8 cellular contexts compared by ENCODE assay signal in genomic region chr6:16713597-16713996, GRCh38. TPM values are rescaled to one million over a fixed set of nuclear protein-coding genes. Genes with fewer than 3 reads are reported as not detected.
DNase-seq lines count a peak whose midpoint lies in the region; ATAC-seq and TF ChIP-seq lines count a peak whose summit lies in the region.

No MANE protein-coding gene starts in this region.

- H3K4me1 Mint-ChIP-seq in HFFc6 (ENCODE audit: low read depth) (peaks cover 58% of the 10 kb centered on the region), natural killer cell (peaks cover 25 to 49% of the 10 kb centered on the region in 2 donors)

- no peak for ATAC-seq in natural killer cell

- peak; percentile 78 for DNase-seq in A172 (ENCODE audit: low spot score)
- no peak for DNase-seq in HFFc6
- no peak for DNase-seq in caudate nucleus (lab: John Stamatoyannopoulos, UW)
- no peak for DNase-seq in natural killer cell
- no peak for DNase-seq in NCI-H2029 (lab: John Stamatoyannopoulos, UW)
- DNase-seq in NAMALWA (ENCODE audit: low spot score): no peak
- no peak for DNase-seq in hypothalamus (lab: John Stamatoyannopoulos, UW)
- no peak for DNase-seq in NCI-H774 (lab: John Stamatoyannopoulos, UW)

- intact Hi-C loops in natural killer cell (cut with micrococcal nuclease): loop anchor here (2.0 kb wide), 1 partner anchor 15 kb away; no protein-coding TSS in a partner anchor

- H3K9me3 Mint-ChIP-seq in HFFc6 (no peaks in the 10 kb centered on the region), natural killer cell (no peaks in the 10 kb centered on the region)

- no peak for TF ChIP-seq CTCF in HFFc6 (IDR thresholded peaks at IDR 0.05)
- no peak for TF ChIP-seq CTCF in natural killer cell (IDR thresholded peaks at IDR 0.05)

- H3K36me3 Mint-ChIP-seq in HFFc6 (ENCODE audit: low read depth) (peaks cover 28% of the 10 kb centered on the region), natural killer cell (no peaks in the 10 kb centered on the region)

- H3K27ac ChIP-seq in caudate nucleus (ENCODE audit: low read depth, low read length): peak overlapping the region; percentile 29

- H3K4me3 Mint-ChIP-seq in HFFc6 (peak overlapping the region; percentile 83), natural killer cell (no peak overlapping the region)

- peak overlapping the region; percentile 92 for H3K27ac Mint-ChIP-seq in HFFc6
- peak overlapping the region; percentile 54 to 85 for H3K27ac Mint-ChIP-seq in natural killer cell

- no peaks in the 10 kb centered on the region for H3K27me3 Mint-ChIP-seq in HFFc6 (ENCODE audit: insufficient read depth)
- no peaks in the 10 kb centered on the region for H3K27me3 Mint-ChIP-seq in natural killer cell (ENCODE audit: low read depth in 2 of 2)

RNA-seq across cellular contexts. Expression of gene ATXN1, which starts 47.7 kb away (rescaled TPM):
- total RNA-seq in A172 (2014; rRNA removed; shearing (Covaris generic)): 11.4 and 12.4 TPM in 2 replicates
- 10 to 100 TPM; 28.2 to 41.5 (median 30.5) TPM for total RNA-seq in HFFc6 (2021; fragmentation: NEBNext Ultra II Directional; extraction: Animal tissue kit (Norgen Biotek cat#: 25700))
- 100 to 1,000 TPM in 1 of 3 donors, 10 to 100 TPM in 2; 90.4 to 120 (median 97.9) TPM for total RNA-seq in natural killer cell
